Comparison of ENCODE assay signal across 25 cellular contexts in genomic region chr2:208608436-208608835, GRCh38.
A peak's percentile ranks its signal among the peaks of the same experiment; 100 is the strongest.
DNase-seq lines count a peak whose midpoint lies in the region; ATAC-seq and TF ChIP-seq lines count a peak whose summit lies in the region.
"Had no signal": no experiment of that assay in that cellular context is flagged by ENCODE, and none has a peak within 500 bp of the region (broad histone marks: within the 10 kb centered on the region; RNA-seq: fewer than 3 reads in every experiment).

No MANE protein-coding gene starts in this region.

- DNase-seq in Caki2 (ENCODE audit: low read depth) (peak; percentile 89), NCI-H1092 (lab: John Stamatoyannopoulos, UW) (peak; percentile 48), NCI-H2196 treated with DMSO at 0.1 percent for 48 hours (lab: John Stamatoyannopoulos, UW; ENCODE audit: unreplicated experiment) (peak; percentile 16), SHP77 (lab: John Stamatoyannopoulos, UW) (peak; percentile 89 to 90), dorsolateral prefrontal cortex (no peak), head of caudate nucleus (no peak), H7 (no peak)
- DNase-seq: activated B cell treated with CpG ODN at 0.5 μM for 24 hours; activated CD4-positive, alpha-beta memory T cell treated with anti-CD3 and anti-CD28 coated beads, Interleukin-2, amount 10 ng/mL, durations not matched to agents 7 days and 5 days; activated naive CD4-positive, alpha-beta T cell; activated T-cell treated with anti-CD3 and anti-CD28 coated beads for 4 hours; DMS79; GOT3; NCI-H526 treated with DMSO at 0.1 percent for 48 hours; small intestine; stimulated activated CD4-positive, alpha-beta T cell treated with anti-CD3 and anti-CD28 coated beads, Interleukin-4, amount 100 ng/mL, for 1 hour; stimulated activated naive CD8-positive, alpha-beta T cell treated with anti-CD3 and anti-CD28 coated beads, Interleukin-15, amount 100 ng/mL, for 72 hours had no signal

- intact Hi-C loops in dorsolateral prefrontal cortex (cut with DNase I): no loop called here
- intact Hi-C loops in head of caudate nucleus (cut with DNase I): no loop called here

- H3K4me3 ChIP-seq in dorsolateral prefrontal cortex (no peak overlapping the region), H7 (ENCODE audit: insufficient read depth, low read depth, low read length) (no peak overlapping the region)
- H3K4me3 ChIP-seq: coronary artery, hepatocyte, tibial nerve had no signal

- ATAC-seq in GM19455 (IDR thresholded peaks at IDR 0.05; ENCODE audit: unreplicated experiment): no peak
- ATAC-seq: Panc1; stimulated activated naive CD8-positive, alpha-beta T cell treated with anti-CD3 and anti-CD28 coated beads, Interleukin-15, amount 100 ng/mL, for 72 hours had no signal

- H3K27ac ChIP-seq in dorsolateral prefrontal cortex: no peak overlapping the region
- H3K27ac ChIP-seq: C4-2B, coronary artery, hepatocyte, KMS-11, neutrophil, tibial nerve had no signal

- no peaks in the 10 kb centered on the region for H3K27me3 ChIP-seq in dorsolateral prefrontal cortex
- H3K27me3 ChIP-seq in H7 (ENCODE audit: control insufficient read depth, insufficient read depth, low read length): no peaks in the 10 kb centered on the region
- H3K27me3 ChIP-seq: hepatocyte, neutrophil, tibial nerve had no signal

- no peak for TF ChIP-seq CTCF in dorsolateral prefrontal cortex (IDR thresholded peaks at IDR 0.05 in 54 of 56, conservative IDR thresholded peaks at IDR 0.05 in 2 of 56; ENCODE audit: low read depth in 1 of 56, partially characterized antibody in 56 of 56)

- H3K36me3 ChIP-seq in H7 (replicated peaks; ENCODE audit: control insufficient read depth, insufficient read depth, low read length): no peaks in the 10 kb centered on the region
- H3K36me3 ChIP-seq: neutrophil, tibial nerve had no signal

- in situ Hi-C loops in Caki2 (cut with HindIII; ENCODE audit: low pct_unique_long_range_greater_than_20kb, low sequenced_read_pairs): no loop called here

Comparison
In these comparisons a context has a peak if more than half of its experiments do, and no peak if none do; other contexts are left out.
1. DNase-seq: peak in Caki2 (single experiment), NCI-H1092 (single experiment), NCI-H2196 treated with DMSO at 0.1 percent for 48 hours (single experiment) and SHP77 (2 of 2); none in dorsolateral prefrontal cortex (0 of 10), head of caudate nucleus (0 of 42) and H7 (single experiment).